Comparison of ENCODE assay signal across 12 cellular contexts in the genomic region with DNA sequence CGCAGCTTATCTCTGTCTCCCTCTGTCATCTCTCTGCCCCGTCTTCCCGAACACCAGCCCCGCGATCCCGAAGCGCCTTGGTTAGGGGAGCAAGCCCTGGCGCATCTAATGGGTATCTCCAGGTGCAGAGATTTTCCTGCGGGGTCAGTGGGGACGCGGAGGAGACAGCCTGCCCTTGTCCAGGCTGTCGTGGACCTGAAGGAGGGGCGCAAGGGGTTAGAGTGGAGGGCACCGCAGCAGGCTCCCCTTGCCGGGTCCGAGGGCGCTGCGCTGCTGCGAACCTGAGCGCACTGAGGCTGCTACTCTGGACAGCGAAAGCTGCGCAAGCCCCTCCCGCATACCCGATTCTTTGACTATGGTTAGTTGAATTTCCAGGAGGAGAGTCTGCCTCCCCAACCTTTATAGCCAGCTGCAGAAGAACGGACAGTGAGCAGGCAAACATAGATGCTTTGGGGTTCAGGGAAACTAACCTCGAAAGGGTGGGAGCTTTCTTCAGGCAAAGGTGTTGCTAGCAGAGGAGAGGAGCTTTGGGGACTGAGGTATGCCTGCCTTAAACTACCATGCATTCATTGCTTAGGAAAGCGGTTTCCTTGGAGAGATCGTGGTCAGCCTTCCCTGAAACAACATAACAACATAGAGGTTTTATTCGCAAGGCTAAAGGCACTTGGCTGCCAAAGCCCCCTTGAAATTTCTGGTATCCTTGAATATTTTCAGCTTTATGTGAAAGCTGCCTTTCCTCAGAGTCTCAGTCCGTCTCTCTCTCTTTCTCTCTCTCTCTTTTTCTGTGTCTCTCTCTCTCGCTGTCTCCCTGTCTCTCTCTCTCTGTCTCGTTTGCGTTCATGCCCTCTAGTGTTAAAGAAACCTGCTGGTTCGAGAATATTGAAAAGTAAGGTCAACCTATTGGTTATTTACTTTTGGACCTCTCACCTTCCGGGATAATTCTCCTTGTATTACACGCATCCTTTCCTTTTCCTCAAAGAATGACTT. TPM values are rescaled to one million over a fixed set of nuclear protein-coding genes. Genes with fewer than 3 reads are reported as not detected.
DNase-seq lines count a peak whose midpoint lies in the region; ATAC-seq and TF ChIP-seq lines count a peak whose summit lies in the region.
"Had no signal": no experiment of that assay in that cellular context is flagged by ENCODE, and none has a peak within 500 bp of the region (broad histone marks: within the 10 kb centered on the region; RNA-seq: fewer than 3 reads in every experiment).

No MANE protein-coding gene starts in this region.

- H3K36me3 ChIP-seq in PC-9 (ENCODE audit: low read depth) = no peaks in the 10 kb centered on the region
- H3K36me3 ChIP-seq: ascending aorta had no signal

- 0 out of 2 replicates have a peak overlapping the region, but pooled peaks have one; percentile 68 for H2AFZ ChIP-seq in PC-9

- CTCF ChIA-PET in PC-9 (lab: Charles Lee) = no interaction called here

- TF ChIP-seq CTCF in PC-9 (conservative IDR thresholded peaks at IDR 0.05) = no peak; the same call in 1 of the 2 replicates

- no peaks in the 10 kb centered on the region for H3K27me3 ChIP-seq in PC-9 (ENCODE audit: insufficient read depth, low read depth)
- H3K27me3 ChIP-seq: ascending aorta had no signal

- BruUV-seq in PC-9 (replicated peaks; lab: Mats Ljungman, UMichigan) = TSS peak; percentile 60

- 0 out of 2 replicates have a peak, but pooled peaks cover 2% of the 10 kb centered on the region for H3K79me2 ChIP-seq in PC-9 (ENCODE audit: low read depth)

- 0 out of 2 replicates have a peak, but pooled peaks cover 6% of the 10 kb centered on the region for H3F3A ChIP-seq in PC-9 (ENCODE audit: insufficient read depth, low read depth)

- POLR2A ChIA-PET in PC-9 (lab: Charles Lee; ENCODE audit: unreplicated experiment) = no interaction called here

- peak overlapping the region; percentile 85 for H3K4me3 ChIP-seq in PC-9

- intact Hi-C loops in PC-9 (cut with micrococcal nuclease; ENCODE audit: unreplicated experiment) = loop anchor here (5.0 kb wide), 1 partner anchor 504 kb away; no protein-coding TSS in a partner anchor

- no peaks in the 10 kb centered on the region; the same call in 1 of the 2 replicates for H4K20me1 ChIP-seq in PC-9 (ENCODE audit: insufficient read depth)

- peak; percentile 11 for DNase-seq in HT1080 (ENCODE audit: low read depth)
- peak in 1 of 2 experiments; percentile 5 for DNase-seq in PC-9
- DNase-seq in hypothalamus (lab: John Stamatoyannopoulos, UW) = peak in 30 of 51 donors; percentile 0 to 40 (median 14)
- peak; percentile 18 for DNase-seq in putamen (ENCODE audit: low spot score)
- no peak for DNase-seq in NK-92 treated with Interleukin-12 subunit alpha and Interleukin-12 subunit beta, amount 100 ng/mL, for 24 hours (lab: John Stamatoyannopoulos, UW)
- no peak for DNase-seq in kidney glomerular epithelial cell (lab: John Stamatoyannopoulos, UW)
- DNase-seq: activated CD4-positive, alpha-beta T cell treated with anti-CD3 and anti-CD28 coated beads for 36 hours; naive thymus-derived CD4-positive, alpha-beta T cell; OCI-M1 had no signal

- no peaks in the 10 kb centered on the region for H3K9me3 ChIP-seq in PC-9 (ENCODE audit: insufficient read depth, low read depth)
- H3K9me3 ChIP-seq: ascending aorta had no signal

- no peak overlapping the region for H3K27ac ChIP-seq in PC-9
- H3K27ac ChIP-seq: ascending aorta, HL-60 had no signal

- H3K4me2 ChIP-seq in PC-9 = peak overlapping the region; percentile 91

- no peak for ATAC-seq in GM21423 (IDR thresholded peaks at IDR 0.05; ENCODE audit: unreplicated experiment)
- ATAC-seq: activated CD4-positive, alpha-beta T cell treated with anti-CD3 and anti-CD28 coated beads for 36 hours; naive thymus-derived CD4-positive, alpha-beta T cell had no signal

- H3K9me2 ChIP-seq in PC-9 (ENCODE audit: insufficient read depth) = no peaks in the 10 kb centered on the region

- no peaks in the 10 kb centered on the region for H3K4me1 ChIP-seq in PC-9 (replicated peaks; ENCODE audit: insufficient read depth)
- H3K4me1 ChIP-seq: ascending aorta had no signal

RNA-seq across cellular contexts. Expression of a gene that starts 1.6 kb away (rescaled TPM):
- total RNA-seq in HT1080 (2014; rRNA removed; shearing (Covaris generic)) = 0.21 and 0.33 TPM in 2 replicates
- 0.53 and 0.94 TPM in 2 replicates for polyA plus RNA-seq in HT1080 (2015; cell fraction: cytosol; rRNA removed)
- 0.33 and 0.40 TPM in 2 replicates for polyA plus RNA-seq in HT1080 (2015; cell fraction: nucleus; rRNA removed)
- total RNA-seq in PC-9 (2021) = 3.6 and 4.0 TPM in 2 replicates
- total RNA-seq: activated CD4-positive, alpha-beta T cell treated with anti-CD3 and anti-CD28 coated beads for 36 hours; ascending aorta had no signal
- polyA plus RNA-seq: naive thymus-derived CD4-positive, alpha-beta T cell had no signal

Comparison
In these comparisons a context has a peak if more than half of its experiments do, and no peak if none do; other contexts are left out.
1. DNase-seq: peak in HT1080 (single experiment), hypothalamus (30 of 51) and putamen (single experiment); none in NK-92 treated with Interleukin-12 subunit alpha and Interleukin-12 subunit beta, amount 100 ng/mL, for 24 hours (single experiment) and kidney glomerular epithelial cell (single experiment).